Comparison of ENCODE assay signal across 9 cellular contexts in the genomic region with DNA sequence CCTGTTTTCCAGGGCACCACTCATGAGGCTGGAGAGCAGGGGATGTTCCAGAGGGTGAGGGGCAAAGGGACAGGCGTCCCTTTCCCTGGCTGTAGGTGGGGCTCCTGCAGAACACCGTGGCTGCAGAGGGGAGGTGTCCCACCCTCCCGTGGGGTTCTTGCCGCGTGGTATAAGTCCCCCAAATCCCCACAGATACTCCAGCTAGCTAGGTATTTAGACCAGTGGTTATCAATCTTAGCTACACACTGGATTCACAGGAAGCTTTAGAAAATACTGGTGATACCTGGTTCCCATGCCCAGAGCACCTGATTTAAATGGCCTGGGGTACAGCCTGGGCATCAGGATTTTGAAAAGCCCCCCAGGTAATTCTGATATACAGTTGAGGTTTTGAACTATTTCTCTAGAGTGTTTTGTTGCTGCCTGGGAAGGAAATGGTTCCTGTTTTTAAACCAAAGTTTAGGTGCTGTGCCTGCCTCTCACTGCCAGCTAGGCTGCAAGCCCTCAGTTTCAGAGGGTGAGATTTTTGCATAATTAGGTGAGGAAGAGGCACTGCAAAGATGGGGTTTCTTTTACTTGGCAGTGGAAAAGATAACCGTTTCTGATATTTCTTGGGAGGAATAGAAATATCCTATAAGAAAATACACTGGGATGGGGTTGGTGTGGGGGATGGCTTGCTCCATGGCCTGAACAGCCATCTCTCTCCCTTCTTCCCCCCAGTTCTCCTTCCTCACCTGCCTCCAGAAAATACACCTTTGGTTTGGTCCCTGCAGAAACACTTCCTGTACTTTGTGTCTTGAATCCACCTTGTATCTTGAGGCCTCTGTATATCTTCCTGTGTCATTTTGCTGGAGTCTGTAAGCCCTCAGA. TPM values are rescaled to one million over a fixed set of nuclear protein-coding genes. Genes with fewer than 3 reads are reported as not detected.
DNase-seq lines count a peak whose midpoint lies in the region; ATAC-seq and TF ChIP-seq lines count a peak whose summit lies in the region.
"Had no signal": no experiment of that assay in that cellular context is flagged by ENCODE, and none has a peak within 500 bp of the region (broad histone marks: within the 10 kb centered on the region; RNA-seq: fewer than 3 reads in every experiment).

No MANE protein-coding gene starts in this region.

- peak overlapping the region; percentile 98 to 99 for H3K4me3 Mint-ChIP-seq in CD14-positive monocyte
- peak overlapping the region; percentile 98 to 100 (median 99) for H3K4me3 Mint-ChIP-seq in IgD-negative memory B cell
- peak overlapping the region; percentile 97 for H3K4me3 Mint-ChIP-seq in activated naive CD8-positive, alpha-beta T cell treated with anti-CD3 and anti-CD28 coated beads for 36 hours
- peak overlapping the region; percentile 96 for H3K4me3 Mint-ChIP-seq in natural killer cell

- H3K4me1 Mint-ChIP-seq in CD14-positive monocyte (peaks cover 72% of the 10 kb centered on the region), IgD-negative memory B cell (peaks cover 44 to 57% (median 56%) of the 10 kb centered on the region in 3 donors), natural killer cell (peaks cover 85 to 89% of the 10 kb centered on the region in 2 donors)
- peaks cover 69% of the 10 kb centered on the region for H3K4me1 Mint-ChIP-seq in activated naive CD8-positive, alpha-beta T cell treated with anti-CD3 and anti-CD28 coated beads for 36 hours

- intact Hi-C loops in CD14-positive monocyte (cut with micrococcal nuclease) (loop anchor here in 1 of 2 donors (2.0 kb wide), 1 partner anchor 22 kb away; no protein-coding TSS in a partner anchor), natural killer cell (cut with micrococcal nuclease) (loop anchor here (1.0 to 5.0 kb wide), 2 partner anchors 8 to 363 kb away; a partner anchor contains a TSS)

- no peak for DNase-seq in CD14-positive monocyte (ENCODE audit: low spot score)
- no peak for DNase-seq in activated naive CD8-positive, alpha-beta T cell treated with anti-CD3 and anti-CD28 coated beads for 36 hours
- DNase-seq in natural killer cell = no peak
- DNase-seq in DMS79 (lab: John Stamatoyannopoulos, UW) = no peak
- DNase-seq in activated effector memory CD4-positive, alpha-beta T cell treated with Interleukin-2 at 50 U/mL for 16 hours = no peak
- DNase-seq in SHP77 (lab: John Stamatoyannopoulos, UW) = no peak
- DNase-seq: NCI-H82 had no signal

- H3K27me3 Mint-ChIP-seq in CD14-positive monocyte (ENCODE audit: low read depth in 3 of 3) = peaks cover 0 to 5% (median 0%) of the 10 kb centered on the region in 3 donors
- H3K27me3 Mint-ChIP-seq in IgD-negative memory B cell = no peaks in the 10 kb centered on the region
- H3K27me3 Mint-ChIP-seq in activated naive CD8-positive, alpha-beta T cell treated with anti-CD3 and anti-CD28 coated beads for 36 hours = peaks cover 3% of the 10 kb centered on the region
- H3K27me3 Mint-ChIP-seq in natural killer cell (ENCODE audit: low read depth in 2 of 2) = no peaks in the 10 kb centered on the region

- ATAC-seq in natural killer cell (no peak), GM18909 (IDR thresholded peaks at IDR 0.05; ENCODE audit: poor library complexity, unreplicated experiment) (no peak)

- H3K36me3 Mint-ChIP-seq in CD14-positive monocyte (peaks cover 49 to 53% of the 10 kb centered on the region in 2 donors), IgD-negative memory B cell (peaks cover 2% of the 10 kb centered on the region), natural killer cell (peaks cover 9% of the 10 kb centered on the region)
- H3K36me3 Mint-ChIP-seq in activated naive CD8-positive, alpha-beta T cell treated with anti-CD3 and anti-CD28 coated beads for 36 hours = peaks cover 67% of the 10 kb centered on the region

- peak overlapping the region; percentile 99 to 100 (median 99) for H3K27ac Mint-ChIP-seq in CD14-positive monocyte
- H3K27ac Mint-ChIP-seq in IgD-negative memory B cell = peak overlapping the region; percentile 96 to 99 (median 97)
- peak overlapping the region; percentile 99 for H3K27ac Mint-ChIP-seq in activated naive CD8-positive, alpha-beta T cell treated with anti-CD3 and anti-CD28 coated beads for 36 hours
- H3K27ac Mint-ChIP-seq in natural killer cell = peak overlapping the region; percentile 90 to 100

- H3K9me3 Mint-ChIP-seq in CD14-positive monocyte = peaks cover 0 to 2% (median 0%) of the 10 kb centered on the region in 7 donors
- H3K9me3 Mint-ChIP-seq in IgD-negative memory B cell = no peaks in the 10 kb centered on the region
- no peaks in the 10 kb centered on the region for H3K9me3 Mint-ChIP-seq in activated naive CD8-positive, alpha-beta T cell treated with anti-CD3 and anti-CD28 coated beads for 36 hours
- no peaks in the 10 kb centered on the region for H3K9me3 Mint-ChIP-seq in natural killer cell

- no peak for TF ChIP-seq CTCF in CD14-positive monocyte (IDR thresholded peaks at IDR 0.05)
- no peak for TF ChIP-seq CTCF in natural killer cell (IDR thresholded peaks at IDR 0.05)

RNA-seq across cellular contexts. Expression of a gene that starts 51.7 kb away (rescaled TPM):
- polyA plus RNA-seq in CD14-positive monocyte = 100 to 1,000 TPM in 1 of 2 donors, 10 to 100 TPM in 1; 81.6 to 127 TPM
- 130 TPM for polyA plus RNA-seq in IgD-negative memory B cell
- total RNA-seq in activated naive CD8-positive, alpha-beta T cell treated with anti-CD3 and anti-CD28 coated beads for 36 hours = 100 to 1,000 TPM; 223 to 226 TPM
- 100 to 1,000 TPM; 231 to 333 (median 279) TPM for total RNA-seq in natural killer cell

RNA-seq across cellular contexts. Expression of a gene that starts 53.2 kb away (rescaled TPM):
- 10 to 100 TPM; 16.4 to 16.8 TPM for polyA plus RNA-seq in CD14-positive monocyte
- 40.4 TPM for polyA plus RNA-seq in IgD-negative memory B cell
- 100 to 1,000 TPM; 112 to 113 TPM for total RNA-seq in activated naive CD8-positive, alpha-beta T cell treated with anti-CD3 and anti-CD28 coated beads for 36 hours
- total RNA-seq in natural killer cell = 10 to 100 TPM; 31.8 to 34.6 (median 32.7) TPM
